20 cellular contexts compared by ENCODE assay signal in the genomic region with DNA sequence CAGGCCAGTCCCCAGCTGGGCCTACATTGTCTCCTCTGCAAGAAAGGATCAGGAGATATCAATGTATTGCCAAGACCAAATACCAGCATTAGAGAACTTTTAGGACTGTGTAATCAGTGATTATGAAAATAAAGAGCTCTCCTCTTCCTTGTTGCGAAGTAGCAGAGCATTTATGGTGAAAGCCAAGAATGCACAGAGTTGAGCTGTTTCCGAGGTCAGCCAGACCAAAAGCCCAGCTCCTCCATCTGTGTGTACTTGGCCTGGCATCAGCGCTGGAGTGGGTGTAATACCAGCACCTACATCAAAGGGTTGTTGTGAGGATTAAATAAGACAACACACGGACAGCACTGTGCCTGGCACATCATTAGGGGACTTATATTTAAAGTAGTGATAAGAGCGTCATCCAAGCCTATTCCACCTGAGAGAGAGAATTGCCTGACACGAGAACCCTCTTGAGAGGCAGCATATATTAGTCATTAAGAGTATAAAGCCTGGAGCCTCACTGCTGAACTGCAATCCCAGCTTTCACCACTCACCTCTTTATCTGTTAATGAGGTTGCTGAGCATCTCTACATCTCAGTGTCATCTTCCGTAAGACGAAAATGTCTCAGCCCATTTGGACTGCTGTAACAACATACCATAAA. TPM values are rescaled to one million over a fixed set of nuclear protein-coding genes. Genes with fewer than 3 reads are reported as not detected.
DNase-seq lines count a peak whose midpoint lies in the region; ATAC-seq and TF ChIP-seq lines count a peak whose summit lies in the region.
"Had no signal": no experiment of that assay in that cellular context is flagged by ENCODE, and none has a peak within 500 bp of the region (broad histone marks: within the 10 kb centered on the region; RNA-seq: fewer than 3 reads in every experiment).

No MANE protein-coding gene starts in this region.

- no peak overlapping the region for H3K4me3 Mint-ChIP-seq in activated T-helper 1 cell treated with anti-CD3 and anti-CD28 coated beads, Interleukin-12 subunit alpha, Interleukin-12 subunit beta, Interleukin-2, Interleukin-4 antibody, amounts not matched to agents 30 ng/mL and 10 ng/mL and 1 ng/mL, durations not matched to agents 14 hours and 24 hours and 36 hours
- H3K4me3 Mint-ChIP-seq: central memory CD8-positive, alpha-beta T cell; IgD-negative memory B cell; T-helper 2 cell treated with Interferon-gamma antibody and Interleukin-4, amounts not matched to agents 5 μg/mL and 100 μg/mL, for 36 hours had no signal

- no peak for TF ChIP-seq CTCF in omental fat pad (IDR thresholded peaks at IDR 0.05)

- DNase-seq in DMS 273 (lab: John Stamatoyannopoulos, UW; ENCODE audit: unreplicated experiment) (peak; percentile 5), DMS 273 treated with DMSO at 0.1 percent for 48 hours (lab: John Stamatoyannopoulos, UW) (no peak), NCI-H2029 treated with DMSO at 0.1 percent for 48 hours (lab: John Stamatoyannopoulos, UW) (peak; percentile 32), cerebellar cortex (ENCODE audit: low spot score) (peak; percentile 57), omental fat pad (ENCODE audit: low spot score) (no peak)
- no peak for DNase-seq in activated naive CD4-positive, alpha-beta T cell treated with anti-CD3 and anti-CD28 coated beads, Interleukin-2, amount 50 U/mL, for 72 hours (ENCODE audit: low spot score in 2 of 2)
- DNase-seq in activated T-helper 1 cell treated with anti-CD3 and anti-CD28 coated beads, Interleukin-12 subunit alpha, Interleukin-12 subunit beta, Interleukin-2, Interleukin-4 antibody, amounts not matched to agents 30 ng/mL and 10 ng/mL and 1 ng/mL, durations not matched to agents 14 hours and 24 hours and 36 hours (ENCODE audit: low spot score), result no peak
- DNase-seq: Calu3; GOT3; left ventricle myocardium superior; NCI-H1694; OCI-M1; stimulated activated naive CD4-positive, alpha-beta T cell; tibial artery had no signal

- no peak overlapping the region for H3K27ac Mint-ChIP-seq in activated naive CD4-positive, alpha-beta T cell treated with anti-CD3 and anti-CD28 coated beads, Interleukin-2, amount 50 U/mL, for 72 hours
- no peak overlapping the region for H3K27ac Mint-ChIP-seq in activated T-helper 1 cell treated with anti-CD3 and anti-CD28 coated beads, Interleukin-12 subunit alpha, Interleukin-12 subunit beta, Interleukin-2, Interleukin-4 antibody, amounts not matched to agents 30 ng/mL and 10 ng/mL and 1 ng/mL, durations not matched to agents 14 hours and 24 hours and 36 hours
- H3K27ac Mint-ChIP-seq: activated T-helper 2 cell treated with anti-CD3 and anti-CD28 coated beads, Interferon-gamma antibody, Interleukin-2, Interleukin-4, amounts not matched to agents 10 μg/mL and 5 μg/mL and 100 μg/mL, durations not matched to agents 14 hours and 24 hours and 36 hours; IgD-negative memory B cell; T-helper 2 cell treated with Interferon-gamma antibody and Interleukin-4, amounts not matched to agents 5 μg/mL and 100 μg/mL, for 36 hours had no signal

- no peaks in the 10 kb centered on the region for H3K4me1 Mint-ChIP-seq in activated T-helper 1 cell treated with anti-CD3 and anti-CD28 coated beads, Interleukin-12 subunit alpha, Interleukin-12 subunit beta, Interleukin-2, Interleukin-4 antibody, amounts not matched to agents 30 ng/mL and 10 ng/mL and 1 ng/mL, durations not matched to agents 14 hours and 24 hours and 36 hours (ENCODE audit: low read depth)
- H3K4me1 Mint-ChIP-seq: central memory CD8-positive, alpha-beta T cell; IgD-negative memory B cell had no signal

- intact Hi-C loops in activated T-helper 1 cell treated with anti-CD3 and anti-CD28 coated beads, Interleukin-12 subunit alpha, Interleukin-12 subunit beta, Interleukin-2, Interleukin-4 antibody, amounts not matched to agents 30 ng/mL and 10 ng/mL and 1 ng/mL, durations not matched to agents 14 hours and 24 hours and 36 hours (cut with micrococcal nuclease), result no loop called here

- peaks cover 0 to 5% of the 10 kb centered on the region in 2 donors for H3K9me3 Mint-ChIP-seq in activated naive CD4-positive, alpha-beta T cell treated with anti-CD3 and anti-CD28 coated beads, Interleukin-2, amount 50 U/mL, for 72 hours
- no peaks in the 10 kb centered on the region for H3K9me3 Mint-ChIP-seq in activated T-helper 1 cell treated with anti-CD3 and anti-CD28 coated beads, Interleukin-12 subunit alpha, Interleukin-12 subunit beta, Interleukin-2, Interleukin-4 antibody, amounts not matched to agents 30 ng/mL and 10 ng/mL and 1 ng/mL, durations not matched to agents 14 hours and 24 hours and 36 hours
- H3K9me3 Mint-ChIP-seq: activated T-helper 2 cell treated with anti-CD3 and anti-CD28 coated beads, Interferon-gamma antibody, Interleukin-2, Interleukin-4, amounts not matched to agents 10 μg/mL and 5 μg/mL and 100 μg/mL, durations not matched to agents 14 hours and 24 hours and 36 hours; central memory CD8-positive, alpha-beta T cell; IgD-negative memory B cell; T-helper 2 cell treated with Interferon-gamma antibody and Interleukin-4, amounts not matched to agents 5 μg/mL and 100 μg/mL, for 36 hours had no signal

- no peaks in the 10 kb centered on the region for H3K36me3 Mint-ChIP-seq in activated naive CD4-positive, alpha-beta T cell treated with anti-CD3 and anti-CD28 coated beads, Interleukin-2, amount 50 U/mL, for 72 hours
- no peaks in the 10 kb centered on the region for H3K36me3 Mint-ChIP-seq in activated T-helper 1 cell treated with anti-CD3 and anti-CD28 coated beads, Interleukin-12 subunit alpha, Interleukin-12 subunit beta, Interleukin-2, Interleukin-4 antibody, amounts not matched to agents 30 ng/mL and 10 ng/mL and 1 ng/mL, durations not matched to agents 14 hours and 24 hours and 36 hours (ENCODE audit: low read depth)
- H3K36me3 Mint-ChIP-seq: IgD-negative memory B cell had no signal

- ATAC-seq in omental fat pad (ENCODE audit: low FRiP score) (peak; percentile 82), GM18907 (IDR thresholded peaks at IDR 0.05; ENCODE audit: unreplicated experiment) (no peak)
- ATAC-seq in activated naive CD4-positive, alpha-beta T cell treated with anti-CD3 and anti-CD28 coated beads, Interleukin-2, amount 50 U/mL, for 72 hours, result no peak
- ATAC-seq: left ventricle myocardium superior had no signal

- peaks cover 8% of the 10 kb centered on the region for H3K27me3 Mint-ChIP-seq in activated T-helper 1 cell treated with anti-CD3 and anti-CD28 coated beads, Interleukin-12 subunit alpha, Interleukin-12 subunit beta, Interleukin-2, Interleukin-4 antibody, amounts not matched to agents 30 ng/mL and 10 ng/mL and 1 ng/mL, durations not matched to agents 14 hours and 24 hours and 36 hours (ENCODE audit: insufficient read depth)
- H3K27me3 Mint-ChIP-seq: central memory CD8-positive, alpha-beta T cell; IgD-negative memory B cell had no signal

RNA-seq across cellular contexts. Expression of gene SLC16A14, which starts 7.4 kb away (rescaled TPM):
- total RNA-seq in omental fat pad, result 1 to 10 TPM; 1.3 to 5.5 (median 3.2) TPM
- total RNA-seq in activated naive CD4-positive, alpha-beta T cell treated with anti-CD3 and anti-CD28 coated beads, Interleukin-2, amount 50 U/mL, for 72 hours, result under 1 TPM in 1 of 2 donors, not detected in 1; 0.58 TPM
- 3.1 and 3.3 TPM in 2 replicates for total RNA-seq in activated T-helper 1 cell treated with anti-CD3 and anti-CD28 coated beads, Interleukin-12 subunit alpha, Interleukin-12 subunit beta, Interleukin-2, Interleukin-4 antibody, amounts not matched to agents 30 ng/mL and 10 ng/mL and 1 ng/mL, durations not matched to agents 14 hours and 24 hours and 36 hours
- total RNA-seq: SK-MEL-5 had no signal

Comparison
In these comparisons a context has a peak if more than half of its experiments do, and no peak if none do; other contexts are left out.
1. DNase-seq: peak in DMS 273 (single experiment), NCI-H2029 treated with DMSO at 0.1 percent for 48 hours (single experiment) and cerebellar cortex (single experiment); none in DMS 273 treated with DMSO at 0.1 percent for 48 hours (single experiment), omental fat pad (single experiment), activated naive CD4-positive, alpha-beta T cell treated with anti-CD3 and anti-CD28 coated beads, Interleukin-2, amount 50 U/mL, for 72 hours (0 of 2) and activated T-helper 1 cell treated with anti-CD3 and anti-CD28 coated beads, Interleukin-12 subunit alpha, Interleukin-12 subunit beta, Interleukin-2, Interleukin-4 antibody, amounts not matched to agents 30 ng/mL and 10 ng/mL and 1 ng/mL, durations not matched to agents 14 hours and 24 hours and 36 hours (single experiment).